ENCODE assay signal across 7 cellular contexts in genomic region chrX:6407541-6407940, GRCh38.
"Had no signal": no experiment of that assay in that cellular context is flagged by ENCODE, and none has a peak within 500 bp of the region (broad histone marks: within the 10 kb centered on the region; RNA-seq: fewer than 3 reads in every experiment).

No MANE protein-coding gene starts in this region.

- H3K4me2 ChIP-seq: GM23338 had no signal

- H3K9me3 ChIP-seq: HAP-1 had no signal

- H3K4me3 ChIP-seq: GM23338, HAP-1 had no signal

- H3K36me3 ChIP-seq: HAP-1 had no signal

- H3K4me1 ChIP-seq: HAP-1 had no signal

- DNase-seq: H7, HFFc6, KG1 had no signal

- H2AFZ ChIP-seq: GM23338 had no signal

- ATAC-seq: GM23338, HCT116 had no signal

- H3K27ac ChIP-seq: HL-60 had no signal
